Comparison of ENCODE assay signal across 9 cellular contexts in the genomic region with DNA sequence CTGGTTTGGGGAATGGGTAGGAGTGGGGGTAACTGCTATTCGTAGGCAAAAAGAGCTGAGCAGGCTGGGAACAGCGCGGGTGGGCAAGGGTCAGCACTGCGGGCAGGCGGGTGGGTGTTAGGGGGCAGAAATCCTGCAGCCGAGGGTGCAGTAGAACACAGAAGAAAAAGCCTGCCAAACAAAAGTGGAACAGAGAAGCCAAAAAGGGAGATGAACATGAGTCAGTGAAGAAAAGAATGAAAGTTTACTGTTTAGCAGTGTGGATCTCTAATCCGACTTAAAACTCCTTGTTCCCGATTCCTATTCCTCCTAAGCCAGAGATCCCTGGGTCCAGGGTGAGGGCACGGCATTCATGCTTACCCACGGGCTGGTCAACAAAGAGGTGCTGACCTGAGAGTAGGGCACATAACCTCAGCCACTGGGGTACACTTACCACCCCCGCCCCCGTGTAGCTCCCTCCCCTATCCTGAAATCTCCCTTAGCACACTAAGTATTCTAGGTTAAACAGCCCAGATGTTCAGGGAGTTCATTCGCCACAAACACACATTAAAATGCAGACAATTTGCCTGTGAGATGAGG. TPM values are rescaled to one million over a fixed set of nuclear protein-coding genes. Genes with fewer than 3 reads are reported as not detected.
DNase-seq lines count a peak whose midpoint lies in the region; ATAC-seq, FAIRE-seq and TF ChIP-seq lines count a peak whose summit lies in the region.
"Had no signal": no experiment of that assay in that cellular context is flagged by ENCODE, and none has a peak within 500 bp of the region (broad histone marks: within the 10 kb centered on the region; RNA-seq: fewer than 3 reads in every experiment).

No MANE protein-coding gene starts in this region.

- H3K27ac ChIP-seq in GM23248 (no peak overlapping the region), hepatocyte (no peak overlapping the region)

- H4K20me1 ChIP-seq in GM23248 (ENCODE audit: insufficient read depth) (no peaks in the 10 kb centered on the region), hepatocyte (ENCODE audit: insufficient read depth, poor library complexity, severe bottlenecking) (no peaks in the 10 kb centered on the region)

- no peaks in the 10 kb centered on the region for H3K9me2 ChIP-seq in GM23248 (ENCODE audit: insufficient read depth)
- H3K9me2 ChIP-seq in hepatocyte (replicated peaks; ENCODE audit: insufficient read depth) = no peaks in the 10 kb centered on the region

- ATAC-seq in activated CD8-positive, alpha-beta T cell treated with anti-CD3 and anti-CD28 coated beads for 36 hours = peak; percentile 10
- ATAC-seq in HG02870 (IDR thresholded peaks at IDR 0.05; ENCODE audit: unreplicated experiment) (no peak), GM21737 (IDR thresholded peaks at IDR 0.05; ENCODE audit: unreplicated experiment) (no peak)

- no peak overlapping the region for H3K4me2 ChIP-seq in GM23248 (ENCODE audit: unreplicated experiment)
- peak overlapping the region; percentile 92 for H3K4me2 ChIP-seq in hepatocyte

- POLR2A ChIA-PET in activated CD8-positive, alpha-beta T cell treated with anti-CD3 and anti-CD28 coated beads for 36 hours (lab: Charles Lee) = interaction anchor here (0.6 to 25.3 kb wide), 23 partner anchors 5 to 490 kb away, joined by 3 to 1391 read pairs (median 5); no protein-coding TSS in a partner anchor

- H3K4me3 Mint-ChIP-seq in activated CD8-positive, alpha-beta T cell treated with anti-CD3 and anti-CD28 coated beads for 36 hours = peak overlapping the region; percentile 100

- H3K4me3 ChIP-seq in GM23248 (0 out of 2 replicates have a peak overlapping the region, but pooled peaks have one; percentile 37), hepatocyte (peak overlapping the region; percentile 23)

- TF ChIP-seq CTCF in activated CD8-positive, alpha-beta T cell treated with anti-CD3 and anti-CD28 coated beads for 36 hours (IDR thresholded peaks at IDR 0.05) = no peak
- TF ChIP-seq CTCF in hepatocyte (IDR thresholded peaks at IDR 0.05; ENCODE audit: poor library complexity) (no peak), D721Med (IDR thresholded peaks at IDR 0.05; ENCODE audit: insufficient read depth, missing control alignments) (no peak)

- in situ Hi-C loops in GM23248 (cut with MboI) = no loop called here

- H3K4me1 ChIP-seq in GM23248 (ENCODE audit: insufficient read depth) (peaks cover 4% of the 10 kb centered on the region; the same call in 1 of the 2 replicates), hepatocyte (ENCODE audit: insufficient read depth) (peaks cover 19% of the 10 kb centered on the region)

- CTCF ChIA-PET in activated CD8-positive, alpha-beta T cell treated with anti-CD3 and anti-CD28 coated beads for 36 hours (lab: Charles Lee) = interaction anchor here (1.0 to 8.3 kb wide), 7 partner anchors 8 to 263 kb away, joined by 3 to 145 read pairs (median 7); no protein-coding TSS in a partner anchor

- 9 to 12% methylated on average over 11 to 13 of the region's 13 CpGs for WGBS in GM23248 (ENCODE audit: low coverage in 1 of 2, low lambda C conversion rate in 2 of 2, missing lambda C conversion rate in 2 of 2), 2 experiments
- 15% methylated on average over 12 of the region's 13 CpGs for WGBS in hepatocyte (ENCODE audit: low lambda C conversion rate, missing lambda C conversion rate)

- DNase-seq in GM23248 = peak; percentile 23
- peak; percentile 62 for DNase-seq in activated CD8-positive, alpha-beta T cell treated with anti-CD3 and anti-CD28 coated beads for 36 hours
- DNase-seq in hepatocyte (ENCODE audit: low spot score) = no peak
- DNase-seq in stimulated activated CD8-positive, alpha-beta memory T cell treated with anti-CD3 and anti-CD28 coated beads, Interleukin-4, amount 100 ng/mL, for 48 hours = peak; percentile 64
- no peak for DNase-seq in AML-193 (lab: John Stamatoyannopoulos, UW)
- no peak for DNase-seq in D721Med (ENCODE audit: insufficient read length, low spot score)

- H2AFZ ChIP-seq in GM23248 (no peak overlapping the region), hepatocyte (no peak overlapping the region)

- intact Hi-C loops in activated CD8-positive, alpha-beta T cell treated with anti-CD3 and anti-CD28 coated beads for 36 hours (cut with micrococcal nuclease) = loop anchor here (5.0 kb wide), 1 partner anchor 416 kb away; no protein-coding TSS in a partner anchor

- no peaks in the 10 kb centered on the region for H3K79me2 ChIP-seq in GM23248 (ENCODE audit: insufficient read depth)
- no peaks in the 10 kb centered on the region for H3K79me2 ChIP-seq in hepatocyte

- H3K9me3 ChIP-seq in GM23248 (ENCODE audit: low read depth) (no peaks in the 10 kb centered on the region), hepatocyte (ENCODE audit: low read depth) (no peaks in the 10 kb centered on the region)
- H3K9me3 ChIP-seq: adrenal gland had no signal

- H3K27me3 Mint-ChIP-seq in activated CD8-positive, alpha-beta T cell treated with anti-CD3 and anti-CD28 coated beads for 36 hours = no peaks in the 10 kb centered on the region

- H3K36me3 Mint-ChIP-seq in activated CD8-positive, alpha-beta T cell treated with anti-CD3 and anti-CD28 coated beads for 36 hours (ENCODE audit: low read depth) = peaks cover 87% of the 10 kb centered on the region

- H3K27me3 ChIP-seq in GM23248 (replicated peaks; ENCODE audit: insufficient read depth) = peaks cover 87% of the 10 kb centered on the region
- H3K27me3 ChIP-seq in hepatocyte = peaks cover 77% of the 10 kb centered on the region

- no peaks in the 10 kb centered on the region for H3K36me3 ChIP-seq in GM23248 (ENCODE audit: low read depth)
- H3K36me3 ChIP-seq in hepatocyte (replicated peaks; ENCODE audit: insufficient read depth, low read depth) = no peaks in the 10 kb centered on the region
- H3K36me3 ChIP-seq: adrenal gland had no signal

- FAIRE-seq in D721Med (lab: Jason Lieb, UNC) = no peak

- H3K9me3 Mint-ChIP-seq in activated CD8-positive, alpha-beta T cell treated with anti-CD3 and anti-CD28 coated beads for 36 hours = no peaks in the 10 kb centered on the region

- no peak overlapping the region for H3K9ac ChIP-seq in GM23248

- H3K27ac Mint-ChIP-seq in activated CD8-positive, alpha-beta T cell treated with anti-CD3 and anti-CD28 coated beads for 36 hours = peak overlapping the region; percentile 97

- H3F3A ChIP-seq in GM23248 (ENCODE audit: insufficient read depth) = no peaks in the 10 kb centered on the region

- peaks cover 55% of the 10 kb centered on the region for H3K4me1 Mint-ChIP-seq in activated CD8-positive, alpha-beta T cell treated with anti-CD3 and anti-CD28 coated beads for 36 hours (ENCODE audit: low read depth)

RNA-seq across cellular contexts. Expression of a gene that starts 27.1 kb away (rescaled TPM):
- total RNA-seq in GM23248 (2014; rRNA removed; shearing (Covaris generic)) = not detected in 2 replicates
- polyA plus RNA-seq in GM23248 (2016; fragmentation: Nextera tagmentation; extraction: Ambion mirVana) (not detected in 2 replicates), hepatocyte (241 and 273 TPM in 2 replicates)
- not detected for total RNA-seq in activated CD8-positive, alpha-beta T cell treated with anti-CD3 and anti-CD28 coated beads for 36 hours
- total RNA-seq in hepatocyte = 94.7 and 144 TPM in 2 replicates

RNA-seq across cellular contexts. Expression of a gene that starts 48.6 kb away (rescaled TPM):
- total RNA-seq in GM23248 (2014; rRNA removed; shearing (Covaris generic)) = not detected in 2 replicates
- not detected in 2 replicates for polyA plus RNA-seq in GM23248 (2016; fragmentation: Nextera tagmentation; extraction: Ambion mirVana)
- not detected for total RNA-seq in activated CD8-positive, alpha-beta T cell treated with anti-CD3 and anti-CD28 coated beads for 36 hours
- total RNA-seq in hepatocyte = 69.8 and 71.2 TPM in 2 replicates
- 67.6 and 78.5 TPM in 2 replicates for polyA plus RNA-seq in hepatocyte

RNA-seq across cellular contexts. Expression of a gene that starts 57.0 kb away (rescaled TPM):
- 0.11 and 0.13 TPM in 2 replicates for total RNA-seq in GM23248 (2014; rRNA removed; shearing (Covaris generic))
- polyA plus RNA-seq in GM23248 (2016; fragmentation: Nextera tagmentation; extraction: Ambion mirVana) (0.98 and 1.2 TPM in 2 replicates), hepatocyte (23.0 and 29.6 TPM in 2 replicates)
- 1 to 10 TPM; 3.5 to 5.5 TPM for total RNA-seq in activated CD8-positive, alpha-beta T cell treated with anti-CD3 and anti-CD28 coated beads for 36 hours
- total RNA-seq in hepatocyte = 7.4 and 14.8 TPM in 2 replicates

Comparison
In these comparisons a context has a peak if more than half of its experiments do, and no peak if none do; other contexts are left out.
1. DNase-seq: peak in GM23248 (single experiment), activated CD8-positive, alpha-beta T cell treated with anti-CD3 and anti-CD28 coated beads for 36 hours (single experiment) and stimulated activated CD8-positive, alpha-beta memory T cell treated with anti-CD3 and anti-CD28 coated beads, Interleukin-4, amount 100 ng/mL, for 48 hours (single experiment); none in hepatocyte (single experiment), AML-193 (0 of 2) and D721Med (single experiment).
2. RNA of a gene that starts 27.1 kb away (total RNA-seq): 94.7 to 144 TPM in hepatocyte; not detected in activated CD8-positive, alpha-beta T cell treated with anti-CD3 and anti-CD28 coated beads for 36 hours and not detected in GM23248; every median in the first group is over 10 times any median in the second.
3. RNA of a gene that starts 48.6 kb away (total RNA-seq): 69.8 to 71.2 TPM in hepatocyte; not detected in GM23248 and not detected in activated CD8-positive, alpha-beta T cell treated with anti-CD3 and anti-CD28 coated beads for 36 hours; every median in the first group is over 10 times any median in the second.